In the genomic region with DNA sequence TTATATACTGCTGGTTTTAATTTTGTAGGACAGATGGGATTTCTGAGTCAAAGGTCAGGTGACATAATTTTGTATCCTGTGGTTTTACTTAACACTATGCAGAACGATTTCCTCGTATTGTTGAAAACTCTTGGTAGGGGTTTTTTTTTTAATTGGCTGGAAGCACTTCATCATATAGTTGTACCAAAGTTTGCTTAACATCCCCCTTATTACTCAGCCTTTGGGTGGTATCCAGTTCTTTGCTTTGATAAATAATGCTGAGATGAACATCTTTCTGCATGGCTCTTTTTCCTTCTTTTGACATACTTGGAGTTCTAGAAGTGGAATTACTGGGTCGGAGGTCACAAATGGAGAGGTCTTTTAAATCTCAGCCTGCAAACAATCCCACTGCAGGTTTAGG, we compare ENCODE assay signal across 21 cellular contexts.
DNase-seq lines count a peak whose midpoint lies in the region; ATAC-seq and TF ChIP-seq lines count a peak whose summit lies in the region.
"Had no signal": no experiment of that assay in that cellular context is flagged by ENCODE, and none has a peak within 500 bp of the region (broad histone marks: within the 10 kb centered on the region; RNA-seq: fewer than 3 reads in every experiment).

No MANE protein-coding gene starts in this region.

- H3K4me3 ChIP-seq in fibroblast of mammary gland (ENCODE audit: control insufficient read depth, low read depth, low read length) = no peak overlapping the region
- H3K4me3 ChIP-seq: GM12878 had no signal

- peak; percentile 60 for DNase-seq in NCI-H226
- peak; percentile 56 for DNase-seq in fibroblast of mammary gland (ENCODE audit: low read depth)
- no peak for DNase-seq in stimulated activated effector memory CD8-positive, alpha-beta T cell treated with anti-CD3 and anti-CD28 coated beads, Interleukin-12 subunit alpha, Interleukin-12 subunit beta, amount 100 ng/mL, for 72 hours (ENCODE audit: low spot score in 2 of 2)
- no peak for DNase-seq in NCI-H774 (lab: John Stamatoyannopoulos, UW)
- DNase-seq: ACHN; BE2C; C1 segment of cervical spinal cord; CD4-positive, CD25-positive, alpha-beta regulatory T cell; CD8-positive, alpha-beta memory T cell; COR-L47; DMS 273 treated with DMSO at 0.1 percent for 48 hours; DMS53; DND-41; EL; GOT3; H7; HFFc6 had no signal

- TF ChIP-seq CTCF in fibroblast of mammary gland (conservative IDR thresholded peaks at IDR 0.05; ENCODE audit: control insufficient read depth, insufficient read depth, low read depth, low read length) = no peak

- H3K36me3 Mint-ChIP-seq in activated T-helper 17 cell treated with anti-CD3 and anti-CD28 coated beads, Interleukin-2, amount 50 U/mL, for 72 hours (ENCODE audit: low read depth) = no peaks in the 10 kb centered on the region
- H3K36me3 Mint-ChIP-seq in stimulated activated effector memory CD8-positive, alpha-beta T cell treated with anti-CD3 and anti-CD28 coated beads, Interleukin-12 subunit alpha, Interleukin-12 subunit beta, amount 100 ng/mL, for 72 hours = no peaks in the 10 kb centered on the region
- H3K36me3 Mint-ChIP-seq: CD4-positive, CD25-positive, alpha-beta regulatory T cell had no signal

- H3K27me3 Mint-ChIP-seq in activated T-helper 17 cell treated with anti-CD3 and anti-CD28 coated beads, Interleukin-2, amount 50 U/mL, for 72 hours = no peaks in the 10 kb centered on the region
- H3K27me3 Mint-ChIP-seq: CD4-positive, CD25-positive, alpha-beta regulatory T cell had no signal

- peak overlapping the region; percentile 36 for H3K4me3 Mint-ChIP-seq in activated T-helper 17 cell treated with anti-CD3 and anti-CD28 coated beads, Interleukin-2, amount 50 U/mL, for 72 hours
- H3K4me3 Mint-ChIP-seq in stimulated activated effector memory CD8-positive, alpha-beta T cell treated with anti-CD3 and anti-CD28 coated beads, Interleukin-12 subunit alpha, Interleukin-12 subunit beta, amount 100 ng/mL, for 72 hours = no peak overlapping the region
- H3K4me3 Mint-ChIP-seq: CD8-positive, alpha-beta memory T cell; HFFc6 had no signal

- peaks cover 22% of the 10 kb centered on the region for H3K4me1 Mint-ChIP-seq in activated T-helper 17 cell treated with anti-CD3 and anti-CD28 coated beads, Interleukin-2, amount 50 U/mL, for 72 hours
- H3K4me1 Mint-ChIP-seq in stimulated activated effector memory CD8-positive, alpha-beta T cell treated with anti-CD3 and anti-CD28 coated beads, Interleukin-12 subunit alpha, Interleukin-12 subunit beta, amount 100 ng/mL, for 72 hours = peaks cover 46% of the 10 kb centered on the region
- H3K4me1 Mint-ChIP-seq: CD4-positive, CD25-positive, alpha-beta regulatory T cell had no signal

- peak; percentile 62 for ATAC-seq in activated T-helper 17 cell treated with anti-CD3 and anti-CD28 coated beads, Interleukin-2, amount 50 U/mL, for 72 hours (replicated peaks)
- peak; percentile 40 for ATAC-seq in stimulated activated effector memory CD8-positive, alpha-beta T cell treated with anti-CD3 and anti-CD28 coated beads, Interleukin-12 subunit alpha, Interleukin-12 subunit beta, amount 100 ng/mL, for 72 hours
- no peak for ATAC-seq in HG03439 (IDR thresholded peaks at IDR 0.05; ENCODE audit: unreplicated experiment)
- ATAC-seq: GM12878, HCT116 had no signal

- peaks cover 7% of the 10 kb centered on the region for H3K9me3 Mint-ChIP-seq in activated T-helper 17 cell treated with anti-CD3 and anti-CD28 coated beads, Interleukin-2, amount 50 U/mL, for 72 hours
- H3K9me3 Mint-ChIP-seq in stimulated activated effector memory CD8-positive, alpha-beta T cell treated with anti-CD3 and anti-CD28 coated beads, Interleukin-12 subunit alpha, Interleukin-12 subunit beta, amount 100 ng/mL, for 72 hours = peaks cover 3% of the 10 kb centered on the region

- peak overlapping the region; percentile 55 for H3K27ac Mint-ChIP-seq in activated T-helper 17 cell treated with anti-CD3 and anti-CD28 coated beads, Interleukin-2, amount 50 U/mL, for 72 hours
- peak overlapping the region; percentile 35 for H3K27ac Mint-ChIP-seq in stimulated activated effector memory CD8-positive, alpha-beta T cell treated with anti-CD3 and anti-CD28 coated beads, Interleukin-12 subunit alpha, Interleukin-12 subunit beta, amount 100 ng/mL, for 72 hours
- H3K27ac Mint-ChIP-seq: CD4-positive, CD25-positive, alpha-beta regulatory T cell; CD8-positive, alpha-beta memory T cell; HFFc6 had no signal

Comparison
In these comparisons a context has a peak if more than half of its experiments do, and no peak if none do; other contexts are left out.
1. DNase-seq: peak in NCI-H226 (single experiment) and fibroblast of mammary gland (single experiment); none in stimulated activated effector memory CD8-positive, alpha-beta T cell treated with anti-CD3 and anti-CD28 coated beads, Interleukin-12 subunit alpha, Interleukin-12 subunit beta, amount 100 ng/mL, for 72 hours (0 of 2) and NCI-H774 (single experiment).